ENCODE assay signal across 1 cellular context in the genomic region with DNA sequence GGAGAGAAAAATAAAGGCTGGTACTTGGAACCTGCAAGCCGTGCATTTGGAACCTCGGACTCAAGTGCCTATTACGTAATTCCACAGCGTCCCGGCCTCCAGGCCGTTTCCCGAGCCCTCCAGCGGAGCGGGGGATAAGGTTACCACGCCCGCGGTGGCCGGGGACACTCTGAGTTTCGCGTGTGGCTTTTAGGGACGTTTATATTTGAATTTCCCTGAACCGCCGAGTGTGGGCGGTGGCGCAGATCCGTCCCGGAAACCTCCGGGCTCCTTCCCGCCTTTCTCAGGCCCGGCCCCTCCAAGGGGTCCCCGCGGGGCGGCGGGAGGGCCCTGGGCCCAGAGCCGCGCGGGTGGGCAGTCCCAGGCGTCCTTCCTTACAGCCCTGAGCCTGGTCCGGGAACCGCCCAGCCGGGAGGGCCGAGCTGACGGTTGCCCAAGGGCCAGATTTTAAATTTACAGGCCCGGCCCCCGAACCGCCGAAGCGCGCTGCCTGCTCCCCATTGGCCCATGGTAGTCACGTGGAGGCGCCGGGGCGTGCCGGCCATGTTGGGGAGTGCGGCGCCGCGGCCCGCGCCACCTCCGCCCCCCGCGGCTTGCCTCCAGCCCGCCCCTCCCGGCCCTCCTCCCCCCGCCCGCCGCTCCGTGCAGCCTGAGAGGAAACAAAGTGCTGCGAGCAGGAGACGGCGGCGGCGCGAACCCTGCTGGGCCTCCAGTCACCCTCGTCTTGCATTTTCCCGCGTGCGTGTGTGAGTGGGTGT.
TF ChIP-seq lines count a peak whose summit lies in the region.

LMNB1 (plus strand) TSS at position 638 of the 758 bp plus-strand sequence. CDS start 373 bp downstream, outside the sequence.

TF ChIP-seq in K562, 482 proteins besides CTCF, POLR2A, EP300 and RAD21 (continued from another document):
- TF ChIP-seq ZNF609 (CRISPR knock-in tag; IDR thresholded peaks at IDR 0.05; ENCODE audit: borderline replicate concordance) (no peak), CHCHD3 (CRISPR knock-in tag; IDR thresholded peaks at IDR 0.05) (no peak), KLF16 (IDR thresholded peaks at IDR 0.05) (0 out of 2 replicates have a peak, but pooled peaks have one; percentile 9), MAX (CRISPR knock-in tag; IDR thresholded peaks at IDR 0.05) (peak; percentile 88), RBM22 (IDR thresholded peaks at IDR 0.05; ENCODE audit: low read depth, low read length, poor library complexity, severe bottlenecking) (peak; percentile 60), POLR2B (IDR thresholded peaks at IDR 0.05; ENCODE audit: low read depth, partially characterized antibody) (peak; percentile 74), SP1 (CRISPR knock-in tag; IDR thresholded peaks at IDR 0.05) (peak; percentile 61), NEUROD1 (IDR thresholded peaks at IDR 0.05; ENCODE audit: borderline replicate concordance, low read depth, low read length, partially characterized antibody) (peak; percentile 65), ZKSCAN3 (CRISPR knock-in tag; IDR thresholded peaks at IDR 0.05) (no peak), ZNF175 (CRISPR knock-in tag; IDR thresholded peaks at IDR 0.05; ENCODE audit: low read depth) (no peak), KLF6 (CRISPR knock-in tag; IDR thresholded peaks at IDR 0.05; ENCODE audit: borderline replicate concordance) (peak; percentile 84; the same call in 1 of the 2 replicates), BACH1 (tag; IDR thresholded peaks at IDR 0.05) (no peak), MYBL2 (IDR thresholded peaks at IDR 0.05; ENCODE audit: low read depth) (peak; percentile 98), MYBL2 (CRISPR knock-in tag; IDR thresholded peaks at IDR 0.05; ENCODE audit: borderline replicate concordance) (peak; percentile 88; the same call in 1 of the 2 replicates), POLR2AphosphoS5 (IDR thresholded peaks at IDR 0.05; ENCODE audit: control insufficient read depth, insufficient read depth, low read depth, low read length) (peak; percentile 71), ZBTB2 (IDR thresholded peaks at IDR 0.05) (peak; percentile 76), SMAD1 (IDR thresholded peaks at IDR 0.05; ENCODE audit: low read depth, low read length, partially characterized antibody) (peak; percentile 93), EWSR1 (IDR thresholded peaks at IDR 0.05; ENCODE audit: borderline replicate concordance, low read depth, partially characterized antibody) (no peak), SUPT5H (IDR thresholded peaks at IDR 0.05) (peak; percentile 59), RBM25 (IDR thresholded peaks at IDR 0.05; ENCODE audit: low read depth, low read length, severe bottlenecking) (peak; percentile 92), ZNF586 (CRISPR knock-in tag; conservative IDR thresholded peaks at IDR 0.05) (no peak), MTA3 (IDR thresholded peaks at IDR 0.05; ENCODE audit: borderline replicate concordance) (peak; percentile 83; the same call in 1 of the 2 replicates), FIP1L1 (IDR thresholded peaks at IDR 0.05; ENCODE audit: low read depth, low read length, poor library complexity, severe bottlenecking) (no peak), ZKSCAN1 (IDR thresholded peaks at IDR 0.05; ENCODE audit: low read depth, low read length) (no peak), L3MBTL2 (IDR thresholded peaks at IDR 0.05) (peak; percentile 95), TAF1 (IDR thresholded peaks at IDR 0.05; ENCODE audit: control insufficient read depth, extremely low read depth, insufficient read depth, low read length, severe bottlenecking) (peak; percentile 73), NCOA4 (IDR thresholded peaks at IDR 0.05; ENCODE audit: partially characterized antibody) (no peak), KLF1 (tag; IDR thresholded peaks at IDR 0.05) (peak; percentile 89), MBD2 (IDR thresholded peaks at IDR 0.05; ENCODE audit: borderline replicate concordance, low read depth) (peak; percentile 37), GATAD2A (IDR thresholded peaks at IDR 0.05) (0 out of 2 replicates have a peak, but pooled peaks have one; percentile 37), CCAR2 (IDR thresholded peaks at IDR 0.05; ENCODE audit: low read depth, low read length) (no peak), PHF8 (IDR thresholded peaks at IDR 0.05; ENCODE audit: borderline replicate concordance, low read length) (peak; percentile 61; the same call in 1 of the 2 replicates), ZBTB1 (CRISPR knock-in tag; IDR thresholded peaks at IDR 0.05; ENCODE audit: borderline replicate concordance, low read depth) (no peak)
- TF ChIP-seq, protein P1, sequence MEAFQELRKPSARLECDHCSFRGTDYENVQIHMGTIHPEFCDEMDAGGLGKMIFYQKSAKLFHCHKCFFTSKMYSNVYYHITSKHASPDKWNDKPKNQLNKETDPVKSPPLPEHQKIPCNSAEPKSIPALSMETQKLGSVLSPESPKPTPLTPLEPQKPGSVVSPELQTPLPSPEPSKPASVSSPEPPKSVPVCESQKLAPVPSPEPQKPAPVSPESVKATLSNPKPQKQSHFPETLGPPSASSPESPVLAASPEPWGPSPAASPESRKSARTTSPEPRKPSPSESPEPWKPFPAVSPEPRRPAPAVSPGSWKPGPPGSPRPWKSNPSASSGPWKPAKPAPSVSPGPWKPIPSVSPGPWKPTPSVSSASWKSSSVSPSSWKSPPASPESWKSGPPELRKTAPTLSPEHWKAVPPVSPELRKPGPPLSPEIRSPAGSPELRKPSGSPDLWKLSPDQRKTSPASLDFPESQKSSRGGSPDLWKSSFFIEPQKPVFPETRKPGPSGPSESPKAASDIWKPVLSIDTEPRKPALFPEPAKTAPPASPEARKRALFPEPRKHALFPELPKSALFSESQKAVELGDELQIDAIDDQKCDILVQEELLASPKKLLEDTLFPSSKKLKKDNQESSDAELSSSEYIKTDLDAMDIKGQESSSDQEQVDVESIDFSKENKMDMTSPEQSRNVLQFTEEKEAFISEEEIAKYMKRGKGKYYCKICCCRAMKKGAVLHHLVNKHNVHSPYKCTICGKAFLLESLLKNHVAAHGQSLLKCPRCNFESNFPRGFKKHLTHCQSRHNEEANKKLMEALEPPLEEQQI (IDR thresholded peaks at IDR 0.05): peak; percentile 61; the same call in 1 of the 2 replicates
- TF ChIP-seq, protein P2, sequence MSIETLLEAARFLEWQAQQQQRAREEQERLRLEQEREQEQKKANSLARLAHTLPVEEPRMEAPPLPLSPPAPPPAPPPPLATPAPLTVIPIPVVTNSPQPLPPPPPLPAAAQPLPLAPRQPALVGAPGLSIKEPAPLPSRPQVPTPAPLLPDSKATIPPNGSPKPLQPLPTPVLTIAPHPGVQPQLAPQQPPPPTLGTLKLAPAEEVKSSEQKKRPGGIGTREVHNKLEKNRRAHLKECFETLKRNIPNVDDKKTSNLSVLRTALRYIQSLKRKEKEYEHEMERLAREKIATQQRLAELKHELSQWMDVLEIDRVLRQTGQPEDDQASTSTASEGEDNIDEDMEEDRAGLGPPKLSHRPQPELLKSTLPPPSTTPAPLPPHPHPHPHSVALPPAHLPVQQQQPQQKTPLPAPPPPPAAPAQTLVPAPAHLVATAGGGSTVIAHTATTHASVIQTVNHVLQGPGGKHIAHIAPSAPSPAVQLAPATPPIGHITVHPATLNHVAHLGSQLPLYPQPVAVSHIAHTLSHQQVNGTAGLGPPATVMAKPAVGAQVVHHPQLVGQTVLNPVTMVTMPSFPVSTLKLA (conservative IDR thresholded peaks at IDR 0.05): peak; percentile 67 to 86
- TF ChIP-seq, protein P3, sequence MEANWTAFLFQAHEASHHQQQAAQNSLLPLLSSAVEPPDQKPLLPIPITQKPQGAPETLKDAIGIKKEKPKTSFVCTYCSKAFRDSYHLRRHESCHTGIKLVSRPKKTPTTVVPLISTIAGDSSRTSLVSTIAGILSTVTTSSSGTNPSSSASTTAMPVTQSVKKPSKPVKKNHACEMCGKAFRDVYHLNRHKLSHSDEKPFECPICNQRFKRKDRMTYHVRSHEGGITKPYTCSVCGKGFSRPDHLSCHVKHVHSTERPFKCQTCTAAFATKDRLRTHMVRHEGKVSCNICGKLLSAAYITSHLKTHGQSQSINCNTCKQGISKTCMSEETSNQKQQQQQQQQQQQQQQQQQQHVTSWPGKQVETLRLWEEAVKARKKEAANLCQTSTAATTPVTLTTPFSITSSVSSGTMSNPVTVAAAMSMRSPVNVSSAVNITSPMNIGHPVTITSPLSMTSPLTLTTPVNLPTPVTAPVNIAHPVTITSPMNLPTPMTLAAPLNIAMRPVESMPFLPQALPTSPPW (CRISPR knock-in tag; IDR thresholded peaks at IDR 0.05): peak; percentile 98
